Comparison of ENCODE assay signal across 8 cellular contexts in genomic region chr4:25161599-25161960, GRCh38. TPM values are rescaled to one million over a fixed set of nuclear protein-coding genes. Genes with fewer than 3 reads are reported as not detected.
A peak's percentile ranks its signal among the peaks of the same experiment; 100 is the strongest.
DNase-seq lines count a peak whose midpoint lies in the region; ATAC-seq, FAIRE-seq and TF ChIP-seq lines count a peak whose summit lies in the region.

No MANE protein-coding gene starts in this region.

- peak overlapping the region; percentile 2 to 100 for H3K27ac ChIP-seq in small intestine (ENCODE audit: low read depth in 1 of 2, low read length in 1 of 2)

- no peak for TF ChIP-seq CTCF in fibroblast of villous mesenchyme (IDR thresholded peaks at IDR 0.05; ENCODE audit: insufficient read depth, low read depth, low read length)

- H3K36me3 ChIP-seq in small intestine (ENCODE audit: control insufficient read depth in 2 of 2, insufficient read depth in 2 of 2, low read length in 2 of 2): peaks cover 0 to 2% of the 10 kb centered on the region in 2 donors

- WGBS in small intestine, 3 donors: 25 to 56% (median 37%) methylated on average over 2 of the region's 2 CpGs

- no peaks in the 10 kb centered on the region for H3K9me3 ChIP-seq in small intestine (ENCODE audit: control insufficient read depth, low read depth)

- H3K27me3 ChIP-seq in small intestine (ENCODE audit: control insufficient read depth in 2 of 2, insufficient read depth in 2 of 2, low read length in 2 of 2): no peaks in the 10 kb centered on the region

- H3K4me1 ChIP-seq in small intestine (ENCODE audit: control insufficient read depth in 2 of 2, insufficient read depth in 1 of 2, low read depth in 1 of 2, low read length in 1 of 2): peaks cover 0 to 4% of the 10 kb centered on the region in 2 donors

- DNase-seq in DMS53 (lab: John Stamatoyannopoulos, UW) (peak; percentile 38), DMS53 treated with DMSO at 0.1 percent for 48 hours (lab: John Stamatoyannopoulos, UW; ENCODE audit: unreplicated experiment) (no peak), fibroblast of villous mesenchyme (ENCODE audit: low read depth) (peak; percentile 13), small intestine (no peak), KG1 (lab: John Stamatoyannopoulos, UW) (no peak), NCI-H1694 treated with DMSO at 0.1 percent for 48 hours (lab: John Stamatoyannopoulos, UW) (no peak)

- ATAC-seq in SK-N-SH treated with all-trans-retinoic acid at 6 μM for 48 hours (peak; percentile 11; the same call in 2 of the 3 replicates), GM21381 (IDR thresholded peaks at IDR 0.05; ENCODE audit: unreplicated experiment) (no peak)

- peak overlapping the region; percentile 85 for H3K4me3 ChIP-seq in fibroblast of villous mesenchyme (ENCODE audit: low read depth, low read length)
- peak overlapping the region in 1 of 2 donors; percentile 94 for H3K4me3 ChIP-seq in small intestine (ENCODE audit: low read depth in 1 of 2, low read length in 2 of 2)

- FAIRE-seq in small intestine (lab: Jason Lieb, UNC): no peak

TF ChIP-seq in SK-N-SH treated with all-trans-retinoic acid at 6 μM for 48 hours, 23 proteins besides CTCF, POLR2A, EP300 and RAD21:
- TF ChIP-seq, protein P1, sequence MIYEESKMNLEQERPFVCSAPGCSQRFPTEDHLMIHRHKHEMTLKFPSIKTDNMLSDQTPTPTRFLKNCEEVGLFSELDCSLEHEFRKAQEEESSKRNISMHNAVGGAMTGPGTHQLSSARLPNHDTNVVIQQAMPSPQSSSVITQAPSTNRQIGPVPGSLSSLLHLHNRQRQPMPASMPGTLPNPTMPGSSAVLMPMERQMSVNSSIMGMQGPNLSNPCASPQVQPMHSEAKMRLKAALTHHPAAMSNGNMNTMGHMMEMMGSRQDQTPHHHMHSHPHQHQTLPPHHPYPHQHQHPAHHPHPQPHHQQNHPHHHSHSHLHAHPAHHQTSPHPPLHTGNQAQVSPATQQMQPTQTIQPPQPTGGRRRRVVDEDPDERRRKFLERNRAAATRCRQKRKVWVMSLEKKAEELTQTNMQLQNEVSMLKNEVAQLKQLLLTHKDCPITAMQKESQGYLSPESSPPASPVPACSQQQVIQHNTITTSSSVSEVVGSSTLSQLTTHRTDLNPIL (CRISPR knock-in tag; IDR thresholded peaks at IDR 0.05; ENCODE audit: low read depth): no peak
- TF ChIP-seq CSRNP3 (CRISPR knock-in tag; IDR thresholded peaks at IDR 0.05) (no peak), ZC3H10 (CRISPR knock-in tag; IDR thresholded peaks at IDR 0.05) (no peak), RARB (CRISPR knock-in tag; IDR thresholded peaks at IDR 0.05) (no peak), PPARA (CRISPR knock-in tag; IDR thresholded peaks at IDR 0.05; ENCODE audit: borderline replicate concordance) (no peak), ZNF565 (CRISPR knock-in tag; conservative IDR thresholded peaks at IDR 0.05; ENCODE audit: low read depth) (no peak), OSR1 (CRISPR knock-in tag; IDR thresholded peaks at IDR 0.05) (no peak), ARNTL (CRISPR knock-in tag; IDR thresholded peaks at IDR 0.05; ENCODE audit: borderline replicate concordance, low read depth) (no peak), ISL1 (CRISPR knock-in tag; IDR thresholded peaks at IDR 0.05) (no peak), ZFP3 (CRISPR knock-in tag; IDR thresholded peaks at IDR 0.05) (no peak), TSHZ2 (CRISPR knock-in tag; IDR thresholded peaks at IDR 0.05) (no peak), ZNF70 (CRISPR knock-in tag; IDR thresholded peaks at IDR 0.05) (no peak), TOX (CRISPR knock-in tag; IDR thresholded peaks at IDR 0.05; ENCODE audit: borderline replicate concordance) (no peak), ZFP30 (CRISPR knock-in tag; IDR thresholded peaks at IDR 0.05) (no peak), ESRRG (CRISPR knock-in tag; IDR thresholded peaks at IDR 0.05) (no peak), CSDC2 (CRISPR knock-in tag; IDR thresholded peaks at IDR 0.05) (no peak), BACH2 (CRISPR knock-in tag; IDR thresholded peaks at IDR 0.05; ENCODE audit: borderline replicate concordance) (no peak)
- TF ChIP-seq, protein P2, sequence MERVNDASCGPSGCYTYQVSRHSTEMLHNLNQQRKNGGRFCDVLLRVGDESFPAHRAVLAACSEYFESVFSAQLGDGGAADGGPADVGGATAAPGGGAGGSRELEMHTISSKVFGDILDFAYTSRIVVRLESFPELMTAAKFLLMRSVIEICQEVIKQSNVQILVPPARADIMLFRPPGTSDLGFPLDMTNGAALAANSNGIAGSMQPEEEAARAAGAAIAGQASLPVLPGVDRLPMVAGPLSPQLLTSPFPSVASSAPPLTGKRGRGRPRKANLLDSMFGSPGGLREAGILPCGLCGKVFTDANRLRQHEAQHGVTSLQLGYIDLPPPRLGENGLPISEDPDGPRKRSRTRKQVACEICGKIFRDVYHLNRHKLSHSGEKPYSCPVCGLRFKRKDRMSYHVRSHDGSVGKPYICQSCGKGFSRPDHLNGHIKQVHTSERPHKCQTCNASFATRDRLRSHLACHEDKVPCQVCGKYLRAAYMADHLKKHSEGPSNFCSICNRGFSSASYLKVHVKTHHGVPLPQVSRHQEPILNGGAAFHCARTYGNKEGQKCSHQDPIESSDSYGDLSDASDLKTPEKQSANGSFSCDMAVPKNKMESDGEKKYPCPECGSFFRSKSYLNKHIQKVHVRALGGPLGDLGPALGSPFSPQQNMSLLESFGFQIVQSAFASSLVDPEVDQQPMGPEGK (CRISPR knock-in tag; IDR thresholded peaks at IDR 0.05; ENCODE audit: borderline replicate concordance): no peak

RNA-seq across cellular contexts. Expression of gene SEPSECS, which starts 1.3 kb away (rescaled TPM):
- 4.5 and 6.5 TPM in 2 replicates for total RNA-seq in fibroblast of villous mesenchyme
- polyA plus RNA-seq in small intestine: 10 to 100 TPM in 2 of 3 donors, 1 to 10 TPM in 1; 5.7 to 23.0 (median 11.1) TPM

Comparison
In these comparisons a context has a peak if more than half of its experiments do, and no peak if none do; other contexts are left out.
1. DNase-seq: peak in DMS53 (single experiment) and fibroblast of villous mesenchyme (single experiment); none in DMS53 treated with DMSO at 0.1 percent for 48 hours (single experiment), small intestine (single experiment), KG1 (single experiment) and NCI-H1694 treated with DMSO at 0.1 percent for 48 hours (single experiment).